Comparison of ENCODE assay signal across 16 cellular contexts in the genomic region with DNA sequence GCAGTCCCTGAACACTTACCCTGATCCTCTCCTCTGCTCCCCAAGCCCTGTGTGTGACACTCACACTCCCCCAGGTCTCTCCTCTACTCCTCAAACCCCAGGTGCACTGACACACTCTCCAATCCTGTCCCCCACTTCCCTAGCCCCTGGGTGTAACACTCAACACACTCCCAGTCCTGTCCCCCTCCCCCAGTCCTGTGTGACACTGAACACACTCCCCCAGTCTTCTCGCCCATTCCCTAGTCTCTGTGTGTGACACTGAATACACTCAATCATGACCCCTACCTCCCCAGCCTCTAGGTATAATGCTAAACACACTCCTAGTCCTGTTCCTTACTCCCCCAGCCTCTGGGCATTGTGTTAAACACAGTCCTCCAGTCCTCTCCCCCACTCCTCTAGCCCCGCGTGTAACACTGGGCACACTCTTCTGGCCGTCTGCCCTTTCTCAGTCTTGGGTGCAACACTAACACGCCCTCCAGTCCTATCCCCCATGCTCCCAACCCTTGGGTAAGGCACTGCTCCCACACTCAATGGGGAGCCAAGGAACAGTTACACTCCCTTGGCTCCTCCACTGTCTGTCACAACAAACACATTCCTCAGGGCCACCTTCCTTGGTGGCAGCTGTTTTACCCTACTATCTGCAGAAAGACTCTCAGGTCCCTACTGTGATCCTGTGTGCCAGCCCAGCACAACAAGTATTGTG.
A peak's percentile ranks its signal among the peaks of the same experiment; 100 is the strongest.
DNase-seq lines count a peak whose midpoint lies in the region; ATAC-seq and TF ChIP-seq lines count a peak whose summit lies in the region.
"Had no signal": no experiment of that assay in that cellular context is flagged by ENCODE, and none has a peak within 500 bp of the region (broad histone marks: within the 10 kb centered on the region; RNA-seq: fewer than 3 reads in every experiment).

No MANE protein-coding gene starts in this region.

- H3K27ac ChIP-seq in IMR-90 (ENCODE audit: insufficient read depth, low read length) = no peak overlapping the region; the same call in 1 of the 2 replicates
- peak overlapping the region; percentile 87 for H3K27ac ChIP-seq in cingulate gyrus (ENCODE audit: low read depth, low read length)
- H3K27ac ChIP-seq in naive thymus-derived CD4-positive, alpha-beta T cell (ENCODE audit: low read depth, low read length) = no peak overlapping the region
- peak overlapping the region in 4 of 5 donors; percentile 46 to 76 (median 60) for H3K27ac ChIP-seq in stomach
- no peak overlapping the region for H3K27ac ChIP-seq in Karpas-422 (ENCODE audit: low read length)

- H3K4me1 ChIP-seq in IMR-90 (ENCODE audit: control insufficient read depth, insufficient read depth, low read length) (peaks cover 27% of the 10 kb centered on the region), stomach (peaks cover 16 to 51% (median 42%) of the 10 kb centered on the region in 4 donors), Karpas-422 (ENCODE audit: low read length) (no peaks in the 10 kb centered on the region)
- no peaks in the 10 kb centered on the region for H3K4me1 ChIP-seq in naive thymus-derived CD4-positive, alpha-beta T cell (ENCODE audit: control insufficient read depth in 2 of 2, insufficient read depth in 2 of 2, low read length in 2 of 2)

- H3K36me3 ChIP-seq in IMR-90 (ENCODE audit: control insufficient read depth, insufficient read depth, low read length) (no peaks in the 10 kb centered on the region), stomach (no peaks in the 10 kb centered on the region), Karpas-422 (ENCODE audit: insufficient read depth, low read length) (no peaks in the 10 kb centered on the region)
- no peaks in the 10 kb centered on the region for H3K36me3 ChIP-seq in naive thymus-derived CD4-positive, alpha-beta T cell (ENCODE audit: control insufficient read depth in 2 of 3, insufficient read depth in 3 of 3, low read length in 3 of 3)

- no peak for ATAC-seq in IMR-90 (ENCODE audit: low read depth)
- peak; percentile 14 for ATAC-seq in naive thymus-derived CD4-positive, alpha-beta T cell
- no peak for ATAC-seq in HG03565 (IDR thresholded peaks at IDR 0.05; ENCODE audit: unreplicated experiment)
- ATAC-seq: HCT116 had no signal

- peak overlapping the region; percentile 21; the same call in 1 of the 2 replicates for H4K5ac ChIP-seq in IMR-90 (ENCODE audit: low read depth, low read length)

- H3K14ac ChIP-seq in IMR-90 (replicated peaks; ENCODE audit: low read depth, low read length) = peak overlapping the region; percentile 42

- H4K91ac ChIP-seq in IMR-90 (ENCODE audit: insufficient read depth, low read depth, low read length) = peak overlapping the region; percentile 61

- in situ Hi-C loops in IMR-90 (cut with MboI; ENCODE audit: low sequenced_read_pairs) = no loop called here

- no peak overlapping the region for H3K4me3 Mint-ChIP-seq in naive thymus-derived CD4-positive, alpha-beta T cell
- H3K4me3 Mint-ChIP-seq: CD4-positive, alpha-beta T cell; immature natural killer cell had no signal

- no peaks in the 10 kb centered on the region for H3K79me1 ChIP-seq in IMR-90 (ENCODE audit: low read depth in 1 of 2, low read length in 2 of 2)

- H3K9me2 ChIP-seq in Karpas-422 (replicated peaks; ENCODE audit: insufficient read depth, low read length) = no peaks in the 10 kb centered on the region

- POLR2A ChIA-PET in IMR-90 (lab: Charles Lee; ENCODE audit: unreplicated experiment) = no interaction called here
- POLR2A ChIA-PET in naive thymus-derived CD4-positive, alpha-beta T cell (lab: Charles Lee) = no interaction called here

- 79% methylated on average over 4 of the region's 5 CpGs; no CpG with 5 or more reads in 1 of the 2 experiments for WGBS in IMR-90 (ENCODE audit: extremely low coverage in 2 of 2, insufficient read length in 1 of 2), 2 experiments
- WGBS in stomach, 5 donors = 85 to 96% (median 93%) methylated on average over 5 of the region's 5 CpGs

- H3K27me3 Mint-ChIP-seq in naive thymus-derived CD4-positive, alpha-beta T cell = peaks cover 0 to 17% (median 6%) of the 10 kb centered on the region in 5 donors

- no peak overlapping the region for H3K27ac Mint-ChIP-seq in naive thymus-derived CD4-positive, alpha-beta T cell
- H3K27ac Mint-ChIP-seq: CD4-positive, alpha-beta T cell had no signal

- peaks cover 11% of the 10 kb centered on the region for H3K9me1 ChIP-seq in IMR-90 (ENCODE audit: insufficient read depth, low read length)

- H3K4me2 ChIP-seq in IMR-90 (ENCODE audit: low read depth, low read length) (no peak overlapping the region), Karpas-422 (ENCODE audit: low read depth, low read length, poor library complexity, severe bottlenecking) (no peak overlapping the region)

- dilution Hi-C loops in IMR-90 (cut with HindIII; ENCODE audit: low sequenced_read_pairs, unreplicated experiment) = no loop called here

- H3K9me3 ChIP-seq in IMR-90 (ENCODE audit: control insufficient read depth, insufficient read depth, low read length) (no peaks in the 10 kb centered on the region), stomach (no peaks in the 10 kb centered on the region), Karpas-422 (ENCODE audit: low read length) (no peaks in the 10 kb centered on the region)
- H3K9me3 ChIP-seq in naive thymus-derived CD4-positive, alpha-beta T cell (ENCODE audit: control insufficient read depth in 2 of 3, low read length in 3 of 3) = no peaks in the 10 kb centered on the region

- H3K9ac ChIP-seq in IMR-90 (ENCODE audit: low read depth, low read length) = no peak overlapping the region; the same call in 1 of the 2 replicates
- H3K9ac ChIP-seq in Karpas-422 (ENCODE audit: low read length) = no peak overlapping the region

- CTCF ChIA-PET in IMR-90 (lab: Yijun Ruan, JAX) = no interaction called here
- CTCF ChIA-PET in naive thymus-derived CD4-positive, alpha-beta T cell (lab: Charles Lee) = no interaction called here

- H3K36me3 Mint-ChIP-seq in naive thymus-derived CD4-positive, alpha-beta T cell = peaks cover 0 to 2% (median 0%) of the 10 kb centered on the region in 5 donors
- H3K36me3 Mint-ChIP-seq: immature natural killer cell had no signal

- peak overlapping the region; percentile 78 for H2AK5ac ChIP-seq in IMR-90 (ENCODE audit: low read depth, low read length)

- peak overlapping the region; percentile 6 for H2AK9ac ChIP-seq in IMR-90 (replicated peaks; ENCODE audit: low read depth, low read length, poor library complexity)

- TF ChIP-seq CTCF in IMR-90 (conservative IDR thresholded peaks at IDR 0.05; ENCODE audit: low read depth, low read length) (no peak), stomach (IDR thresholded peaks at IDR 0.05) (no peak)

- no peak overlapping the region for H3K4me3 ChIP-seq in IMR-90 (ENCODE audit: insufficient read depth, low read depth, low read length)
- H3K4me3 ChIP-seq in naive thymus-derived CD4-positive, alpha-beta T cell (ENCODE audit: low read length) = no peak overlapping the region
- H3K4me3 ChIP-seq in stomach = no peak overlapping the region
- H3K4me3 ChIP-seq in Karpas-422 (ENCODE audit: low read length) = no peak overlapping the region

- H3K4ac ChIP-seq in IMR-90 (ENCODE audit: low read depth, low read length) = peak overlapping the region; percentile 33

- H3K23ac ChIP-seq in IMR-90 (ENCODE audit: low read depth, low read length) = peak overlapping the region; percentile 43; the same call in 1 of the 2 replicates

- no peak for TF ChIP-seq POLR2A in IMR-90 (IDR thresholded peaks at IDR 0.05; ENCODE audit: low read depth, low read length)
- no peak for TF ChIP-seq POLR2A in stomach (IDR thresholded peaks at IDR 0.05)

- no TSS peak for BruUV-seq in IMR-90 (replicated peaks; lab: Mats Ljungman, UMichigan)

- no peaks in the 10 kb centered on the region for H3K4me1 Mint-ChIP-seq in naive thymus-derived CD4-positive, alpha-beta T cell

- TF ChIP-seq EP300 in stomach (IDR thresholded peaks at IDR 0.05) = no peak

- peak overlapping the region in 1 of 2 experiments; percentile 15; a peak in 1 of 4 replicates for H4K8ac ChIP-seq in IMR-90 (ENCODE audit: low read depth in 2 of 2, low read length in 2 of 2)

- peak overlapping the region; percentile 67 for H3K18ac ChIP-seq in IMR-90 (ENCODE audit: low read depth, low read length)

- DNase-seq in IMR-90 (no peak), stomach (no peak), Karpas-422 (no peak), DMS153 treated with DMSO at 0.1 percent for 48 hours (lab: John Stamatoyannopoulos, UW; ENCODE audit: unreplicated experiment) (no peak)
- no peak for DNase-seq in naive thymus-derived CD4-positive, alpha-beta T cell
- DNase-seq in stimulated activated CD8-positive, alpha-beta memory T cell treated with anti-CD3 and anti-CD28 coated beads, Interleukin-4, amount 100 ng/mL, for 48 hours = no peak
- DNase-seq: activated naive CD4-positive, alpha-beta T cell treated with Interleukin-2 at 50 U/mL for 16 hours; CD4-positive, alpha-beta T cell; cortex of kidney; immature natural killer cell; NCI-H1105; SHP77 treated with DMSO at 0.1 percent for 48 hours; stimulated activated naive CD4-positive, alpha-beta T cell had no signal

- H3K56ac ChIP-seq in IMR-90 (ENCODE audit: extremely low read depth, insufficient read depth, low read length) = no peak overlapping the region

- peaks cover 39% of the 10 kb centered on the region for H3K27me3 ChIP-seq in IMR-90 (ENCODE audit: control insufficient read depth, insufficient read depth, low read length)
- no peaks in the 10 kb centered on the region for H3K27me3 ChIP-seq in naive thymus-derived CD4-positive, alpha-beta T cell (ENCODE audit: control insufficient read depth in 2 of 2, insufficient read depth in 2 of 2, low read length in 2 of 2)
- H3K27me3 ChIP-seq in stomach = no peaks in the 10 kb centered on the region
- H3K27me3 ChIP-seq in Karpas-422 (ENCODE audit: low read length) = no peaks in the 10 kb centered on the region

- peak overlapping the region; percentile 60 for H2BK120ac ChIP-seq in IMR-90 (ENCODE audit: low read depth, low read length)

- H4K20me1 ChIP-seq in IMR-90 (ENCODE audit: insufficient read depth, low read length) (no peaks in the 10 kb centered on the region), Karpas-422 (ENCODE audit: insufficient read depth, low read depth, low read length) (no peaks in the 10 kb centered on the region)

- intact Hi-C loops in IMR-90 (cut with micrococcal nuclease) = loop anchor here (5.0 kb wide), 1 partner anchor 93 kb away; no protein-coding TSS in a partner anchor
- intact Hi-C loops in naive thymus-derived CD4-positive, alpha-beta T cell (cut with micrococcal nuclease) = no loop called here
- intact Hi-C loops in stomach (cut with DNase I; ENCODE audit: low total_unique reads) = no loop called here

- TF ChIP-seq RAD21 in IMR-90 (IDR thresholded peaks at IDR 0.05; ENCODE audit: low read length) = no peak

- H2BK20ac ChIP-seq in IMR-90 (ENCODE audit: low read depth, low read length) = peak overlapping the region; percentile 64

- peak overlapping the region; percentile 12; the same call in 2 of the 3 replicates for H2BK15ac ChIP-seq in IMR-90 (ENCODE audit: low read depth, low read length)

- H2AFZ ChIP-seq in IMR-90 (replicated peaks; ENCODE audit: low read length, poor library complexity) (peak overlapping the region; percentile 2), Karpas-422 (ENCODE audit: low read length) (no peak overlapping the region)

- no peak overlapping the region for H2BK5ac ChIP-seq in IMR-90 (ENCODE audit: low read depth, low read length, poor library complexity, severe bottlenecking)

- H3K9me3 Mint-ChIP-seq in naive thymus-derived CD4-positive, alpha-beta T cell = no peaks in the 10 kb centered on the region
- H3K9me3 Mint-ChIP-seq: CD4-positive, alpha-beta T cell; immature natural killer cell had no signal

- no peaks in the 10 kb centered on the region for H3K79me2 ChIP-seq in Karpas-422 (ENCODE audit: low read length)

Comparison
In these comparisons a context has a peak if more than half of its experiments do, and no peak if none do; other contexts are left out.
1. H3K27ac ChIP-seq: peak in cingulate gyrus (single experiment) and stomach (4 of 5); none in IMR-90 (single experiment), naive thymus-derived CD4-positive, alpha-beta T cell (single experiment) and Karpas-422 (single experiment).